10 cellular contexts compared by ENCODE assay signal in genomic region chr6:145138469-145139185, GRCh38.
"Had no signal": no experiment of that assay in that cellular context is flagged by ENCODE, and none has a peak within 500 bp of the region (broad histone marks: within the 10 kb centered on the region; RNA-seq: fewer than 3 reads in every experiment).

No MANE protein-coding gene starts in this region.

- H3K4me3 Mint-ChIP-seq: activated CD4-positive, alpha-beta memory T cell treated with anti-CD3 and anti-CD28 coated beads for 36 hours; activated naive CD8-positive, alpha-beta T cell treated with anti-CD3 and anti-CD28 coated beads for 36 hours; activated T-cell treated with anti-CD3 and anti-CD28 coated beads, Interleukin-2, amount 50 U/mL, for 4 hours; stimulated activated effector memory CD8-positive, alpha-beta T cell treated with anti-CD3 and anti-CD28 coated beads, Interleukin-12 subunit alpha, Interleukin-12 subunit beta, amount 100 ng/mL, for 72 hours had no signal

- H3K27ac ChIP-seq: gastrocnemius medialis, transverse colon had no signal

- DNase-seq: activated CD4-positive, alpha-beta memory T cell treated with anti-CD3 and anti-CD28 coated beads for 36 hours; activated gamma-delta T cell treated with Interleukin-2 at 50 U/mL for 16 hours; activated naive CD8-positive, alpha-beta T cell treated with anti-CD3 and anti-CD28 coated beads for 36 hours; activated T-cell treated with anti-CD3 and anti-CD28 coated beads, Interleukin-2, amount 50 U/mL, for 4 hours; aorta; gastrocnemius medialis; right cardiac atrium; substantia nigra; transverse colon had no signal

- H3K27ac Mint-ChIP-seq: activated CD4-positive, alpha-beta memory T cell treated with anti-CD3 and anti-CD28 coated beads for 36 hours; activated naive CD8-positive, alpha-beta T cell treated with anti-CD3 and anti-CD28 coated beads for 36 hours; stimulated activated effector memory CD8-positive, alpha-beta T cell treated with anti-CD3 and anti-CD28 coated beads, Interleukin-12 subunit alpha, Interleukin-12 subunit beta, amount 100 ng/mL, for 72 hours had no signal

- H3K9me3 ChIP-seq: gastrocnemius medialis, transverse colon had no signal

- H3K36me3 Mint-ChIP-seq: activated CD4-positive, alpha-beta memory T cell treated with anti-CD3 and anti-CD28 coated beads for 36 hours; activated naive CD8-positive, alpha-beta T cell treated with anti-CD3 and anti-CD28 coated beads for 36 hours; stimulated activated effector memory CD8-positive, alpha-beta T cell treated with anti-CD3 and anti-CD28 coated beads, Interleukin-12 subunit alpha, Interleukin-12 subunit beta, amount 100 ng/mL, for 72 hours had no signal

- H3K4me1 ChIP-seq: gastrocnemius medialis, transverse colon had no signal

- H3K9me3 Mint-ChIP-seq: activated CD4-positive, alpha-beta memory T cell treated with anti-CD3 and anti-CD28 coated beads for 36 hours; activated naive CD8-positive, alpha-beta T cell treated with anti-CD3 and anti-CD28 coated beads for 36 hours; activated T-cell treated with anti-CD3 and anti-CD28 coated beads, Interleukin-2, amount 50 U/mL, for 4 hours; stimulated activated effector memory CD8-positive, alpha-beta T cell treated with anti-CD3 and anti-CD28 coated beads, Interleukin-12 subunit alpha, Interleukin-12 subunit beta, amount 100 ng/mL, for 72 hours had no signal

- ATAC-seq: activated T-cell treated with anti-CD3 and anti-CD28 coated beads, Interleukin-2, amount 50 U/mL, for 4 hours; gastrocnemius medialis; right cardiac atrium; stimulated activated effector memory CD8-positive, alpha-beta T cell treated with anti-CD3 and anti-CD28 coated beads, Interleukin-12 subunit alpha, Interleukin-12 subunit beta, amount 100 ng/mL, for 72 hours had no signal

- H3K4me3 ChIP-seq: gastrocnemius medialis, transverse colon had no signal

- H3K4me1 Mint-ChIP-seq: activated naive CD8-positive, alpha-beta T cell treated with anti-CD3 and anti-CD28 coated beads for 36 hours; stimulated activated effector memory CD8-positive, alpha-beta T cell treated with anti-CD3 and anti-CD28 coated beads, Interleukin-12 subunit alpha, Interleukin-12 subunit beta, amount 100 ng/mL, for 72 hours had no signal

- H3K27me3 ChIP-seq: gastrocnemius medialis, transverse colon had no signal

- H3K36me3 ChIP-seq: gastrocnemius medialis, transverse colon had no signal
